Comparison of ENCODE assay signal across 21 cellular contexts in genomic region chr20:12411246-12411940, GRCh38.
DNase-seq lines count a peak whose midpoint lies in the region; ATAC-seq, FAIRE-seq and TF ChIP-seq lines count a peak whose summit lies in the region.
"Had no signal": no experiment of that assay in that cellular context is flagged by ENCODE, and none has a peak within 500 bp of the region (broad histone marks: within the 10 kb centered on the region; RNA-seq: fewer than 3 reads in every experiment).

No MANE protein-coding gene starts in this region.

- H2BK12ac ChIP-seq in H1 (ENCODE audit: low read depth, low read length), result no peak overlapping the region

- H3K4me1 ChIP-seq in H1 (replicated peaks in 1 of 4; ENCODE audit: control insufficient read depth in 3 of 4, insufficient read depth in 4 of 4, low read length in 3 of 4) (no peaks in the 10 kb centered on the region), parathyroid adenoma (peaks cover 31% of the 10 kb centered on the region), SK-N-SH (ENCODE audit: control insufficient read depth in 1 of 2, insufficient read depth in 2 of 2, low read depth in 1 of 2, low read length in 1 of 2) (peaks cover 0 to 11% of the 10 kb centered on the region in 2 experiments; a peak in 2 of 4 replicates)
- H3K4me1 ChIP-seq: BLaER1 treated with 17β-estradiol and CSF1 and Interleukin-3, amounts not matched to agents 10 nM and 100 nM had no signal

- WGBS in H1 (ENCODE audit: extremely low coverage in 1 of 2, insufficient coverage in 1 of 2, insufficient read length in 1 of 2, insufficient replicate concordance in 2 of 2, low coverage in 1 of 2, low lambda C conversion rate in 2 of 2, missing lambda C conversion rate in 1 of 2), 2 experiments, result 83% methylated on average over 7 of the region's 7 CpGs; no CpG with 5 or more reads in 1 of the 2 experiments
- WGBS in SK-N-SH (ENCODE audit: low lambda C conversion rate), result 27% methylated on average over 7 of the region's 7 CpGs

- POLR2A ChIA-PET in H1 (lab: Charles Lee; ENCODE audit: partially characterized antibody), result no interaction called here
- POLR2A ChIA-PET in SK-N-SH (lab: Yijun Ruan, JAX), result no interaction called here

- no peaks in the 10 kb centered on the region for H3K9me2 ChIP-seq in SK-N-SH

- H3K14ac ChIP-seq in H1 (ENCODE audit: insufficient read length), result no peak overlapping the region

- H3K9ac ChIP-seq in H1 (replicated peaks in 1 of 4; ENCODE audit: extremely low read depth in 1 of 4, low read depth in 3 of 4, low read length in 3 of 4), result no peak overlapping the region
- H3K9ac ChIP-seq in parathyroid adenoma, result no peak overlapping the region
- H3K9ac ChIP-seq in SK-N-SH, result no peak overlapping the region
- H3K9ac ChIP-seq: BLaER1 treated with 17β-estradiol and CSF1 and Interleukin-3, amounts not matched to agents 10 nM and 100 nM; GM23248 had no signal

- H3K18ac ChIP-seq in H1 (ENCODE audit: extremely low read depth, low read length), result no peak overlapping the region

- no peak overlapping the region for H2BK15ac ChIP-seq in H1 (ENCODE audit: low read length)

- no peaks in the 10 kb centered on the region; a peak in 1 of 8 replicates for H3K36me3 ChIP-seq in H1 (ENCODE audit: control insufficient read depth in 2 of 4, insufficient read depth in 4 of 4, low read length in 3 of 4)
- H3K36me3 ChIP-seq in parathyroid adenoma (ENCODE audit: control insufficient read depth, insufficient read depth, low read length), result no peaks in the 10 kb centered on the region
- no peaks in the 10 kb centered on the region for H3K36me3 ChIP-seq in SK-N-SH (replicated peaks in 1 of 2; ENCODE audit: control insufficient read depth in 1 of 2, insufficient read depth in 2 of 2, low read length in 1 of 2)
- no peaks in the 10 kb centered on the region for H3K36me3 ChIP-seq in WERI-Rb-1
- H3K36me3 ChIP-seq: BLaER1 treated with 17β-estradiol and CSF1 and Interleukin-3, amounts not matched to agents 10 nM and 100 nM had no signal

- H4K8ac ChIP-seq in H1 (ENCODE audit: extremely low read depth, insufficient read depth, low read length), result no peak overlapping the region

- no peak for ATAC-seq in GM21576 (IDR thresholded peaks at IDR 0.05; ENCODE audit: unreplicated experiment)
- ATAC-seq: CD8-positive, alpha-beta T cell; GM12878; HCT116; HepG2 had no signal

- FAIRE-seq in H1 (lab: Jason Lieb, UNC), result no peak
- FAIRE-seq: GM12878, HepG2, HTR-8/SVneo had no signal

- no peak overlapping the region for H3K27ac ChIP-seq in H1 (ENCODE audit: low read depth, low read length)
- H3K27ac ChIP-seq in parathyroid adenoma, result peak overlapping the region; percentile 24
- no peak overlapping the region for H3K27ac ChIP-seq in SK-N-SH (ENCODE audit: low read depth in 2 of 2, low read length in 1 of 2)
- H3K27ac ChIP-seq in WERI-Rb-1, result no peak overlapping the region
- H3K27ac ChIP-seq: BLaER1 treated with 17β-estradiol and CSF1 and Interleukin-3, amounts not matched to agents 10 nM and 100 nM; GM23248 had no signal

- no peak overlapping the region for H3K4ac ChIP-seq in H1 (replicated peaks; ENCODE audit: insufficient read length, low read depth, low read length)

- no peak overlapping the region for H2AK5ac ChIP-seq in H1 (ENCODE audit: low read depth, low read length)

- no peak overlapping the region for H4K91ac ChIP-seq in H1 (replicated peaks; ENCODE audit: insufficient read length, low read length)

- no peak overlapping the region for H2BK5ac ChIP-seq in H1 (ENCODE audit: low read depth, low read length)

- H2BK20ac ChIP-seq in H1 (ENCODE audit: low read length), result no peak overlapping the region

- CTCF ChIA-PET in H1 (lab: Charles Lee; ENCODE audit: partially characterized antibody), result interaction anchor here (0.6 to 1.5 kb wide), 2 partner anchors 17 to 132 kb away, joined by 3 to 6 read pairs; no protein-coding TSS in a partner anchor
- CTCF ChIA-PET in SK-N-SH (lab: Yijun Ruan, JAX), result interaction anchor here (0.8 kb wide), 1 partner anchor 225 kb away, joined by 3 read pairs; no protein-coding TSS in a partner anchor

- TF ChIP-seq POLR2A in H1 (IDR thresholded peaks at IDR 0.05; ENCODE audit: control extremely low read depth in 1 of 2, low read depth in 2 of 2, low read length in 2 of 2), result no peak

- H3K23ac ChIP-seq in H1 (ENCODE audit: insufficient read length), result no peak overlapping the region

- no peak overlapping the region for H4K5ac ChIP-seq in H1 (ENCODE audit: insufficient read length, low read depth, low read length)

- 0 out of 8 replicates have a peak overlapping the region, but pooled peaks of 1 of the 4 experiments have one; percentile 5 for H3K4me3 ChIP-seq in H1 (ENCODE audit: extremely low read depth in 1 of 4, insufficient read depth in 2 of 4, low read depth in 3 of 4, low read length in 4 of 4)
- no peak overlapping the region for H3K4me3 ChIP-seq in parathyroid adenoma (ENCODE audit: low read depth, low read length)
- H3K4me3 ChIP-seq in SK-N-SH (ENCODE audit: low read depth in 2 of 2, low read length in 1 of 2), result no peak overlapping the region
- H3K4me3 ChIP-seq in WERI-Rb-1 (ENCODE audit: low read depth, low read length), result no peak overlapping the region
- H3K4me3 ChIP-seq: BLaER1 treated with 17β-estradiol and CSF1 and Interleukin-3, amounts not matched to agents 10 nM and 100 nM; GM12878; GM23248 had no signal

- no peaks in the 10 kb centered on the region for H3F3A ChIP-seq in SK-N-SH (replicated peaks; ENCODE audit: insufficient read depth)

- 0 out of 2 replicates have a peak overlapping the region, but pooled peaks have one; percentile 37 for H2AFZ ChIP-seq in H1 (ENCODE audit: low read length)
- peak overlapping the region; percentile 47 for H2AFZ ChIP-seq in parathyroid adenoma
- no peak overlapping the region for H2AFZ ChIP-seq in SK-N-SH (ENCODE audit: low read depth)
- H2AFZ ChIP-seq: GM23248 had no signal

- no peaks in the 10 kb centered on the region for H4K20me1 ChIP-seq in H1 (replicated peaks in 1 of 2; ENCODE audit: control insufficient read depth in 1 of 2, insufficient read depth in 2 of 2, low read length in 2 of 2)
- no peaks in the 10 kb centered on the region for H4K20me1 ChIP-seq in SK-N-SH (ENCODE audit: insufficient read depth)
- H4K20me1 ChIP-seq: BLaER1 treated with 17β-estradiol and CSF1 and Interleukin-3, amounts not matched to agents 10 nM and 100 nM had no signal

- TF ChIP-seq RAD21 in H1 (IDR thresholded peaks at IDR 0.05 in 1 of 2, conservative IDR thresholded peaks at IDR 0.05 in 1 of 2; ENCODE audit: low read depth in 2 of 2, low read length in 2 of 2) (no peak), SK-N-SH (IDR thresholded peaks at IDR 0.05; ENCODE audit: low read length) (no peak)

- H3K27me3 ChIP-seq in H1 (replicated peaks in 1 of 4; ENCODE audit: control insufficient read depth in 3 of 4, extremely low read depth in 1 of 4, insufficient read depth in 3 of 4, low read length in 3 of 4) (no peaks in the 10 kb centered on the region), parathyroid adenoma (ENCODE audit: control insufficient read depth, insufficient read depth, low read length) (no peaks in the 10 kb centered on the region), SK-N-SH (ENCODE audit: insufficient read depth) (no peaks in the 10 kb centered on the region), WERI-Rb-1 (ENCODE audit: insufficient read depth, low read depth, severe bottlenecking) (no peaks in the 10 kb centered on the region)
- H3K27me3 ChIP-seq: BLaER1 treated with 17β-estradiol and CSF1 and Interleukin-3, amounts not matched to agents 10 nM and 100 nM had no signal

- no peak for TF ChIP-seq EP300 in H1 (IDR thresholded peaks at IDR 0.05; ENCODE audit: borderline replicate concordance in 1 of 2, low read depth in 2 of 2, low read length in 2 of 2)
- TF ChIP-seq EP300 in SK-N-SH (IDR thresholded peaks at IDR 0.05; ENCODE audit: borderline replicate concordance in 1 of 2, low read depth in 1 of 2, low read length in 1 of 2), result no peak

- H3K56ac ChIP-seq in H1 (replicated peaks; ENCODE audit: insufficient read length, low read depth, low read length), result no peak overlapping the region

- H3K79me1 ChIP-seq in H1 (ENCODE audit: low read depth, low read length), result no peaks in the 10 kb centered on the region

- DNase-seq in NCI-H524 (lab: John Stamatoyannopoulos, UW), result peak; percentile 29 to 58
- DNase-seq in NCI-H524 treated with DMSO at 0.1 percent for 48 hours (lab: John Stamatoyannopoulos, UW), result no peak
- DNase-seq in NCI-H2171 treated with DMSO at 0.1 percent for 48 hours (lab: John Stamatoyannopoulos, UW), result peak; percentile 64
- no peak for DNase-seq in H1 (ENCODE audit: low read depth in 1 of 2, low spot score in 2 of 2)
- DNase-seq in SK-N-SH, result no peak
- DNase-seq in WERI-Rb-1, result no peak
- DNase-seq: 8988T; Calu3; CD8-positive, alpha-beta T cell; DMS79 treated with DMSO at 0.1 percent for 48 hours; GM23248; H7; HFFc6; KG1 had no signal

- TF ChIP-seq CTCF in H1 (IDR thresholded peaks at IDR 0.05; ENCODE audit: control extremely low read depth in 1 of 3, insufficient read depth in 1 of 3, low read depth in 1 of 3, low read length in 3 of 3) (no peak), parathyroid adenoma (IDR thresholded peaks at IDR 0.05) (no peak), SK-N-SH (IDR thresholded peaks at IDR 0.05) (no peak), WERI-Rb-1 (IDR thresholded peaks at IDR 0.05; ENCODE audit: low read depth, low read length) (no peak)

- no peaks in the 10 kb centered on the region for H3K23me2 ChIP-seq in H1 (ENCODE audit: low read depth, low read length)

- H2BK120ac ChIP-seq in H1 (replicated peaks; ENCODE audit: low read depth, low read length), result no peak overlapping the region

- H3K4me2 ChIP-seq in H1 (ENCODE audit: insufficient read depth in 1 of 2, low read depth in 2 of 2, low read length in 2 of 2) (0 out of 4 replicates have a peak overlapping the region, but pooled peaks of 1 of the 2 experiments have one; percentile 15), parathyroid adenoma (ENCODE audit: low read length) (no peak overlapping the region), SK-N-SH (no peak overlapping the region)
- H3K4me2 ChIP-seq: BLaER1 treated with 17β-estradiol and CSF1 and Interleukin-3, amounts not matched to agents 10 nM and 100 nM had no signal

- H3K79me2 ChIP-seq in H1 (ENCODE audit: control insufficient read depth in 1 of 2, insufficient read depth in 2 of 2, low read length in 2 of 2) (no peaks in the 10 kb centered on the region), parathyroid adenoma (no peaks in the 10 kb centered on the region), SK-N-SH (ENCODE audit: insufficient read depth) (no peaks in the 10 kb centered on the region)

- H3K9me3 ChIP-seq in H1 (ENCODE audit: insufficient read depth in 2 of 2, low read depth in 1 of 2, low read length in 1 of 2) (peaks cover 4 to 12% of the 10 kb centered on the region in 2 experiments; a peak in 3 of 4 replicates), parathyroid adenoma (ENCODE audit: control insufficient read depth, low read length) (no peaks in the 10 kb centered on the region), SK-N-SH (0 out of 2 replicates have a peak, but pooled peaks cover 3% of the 10 kb centered on the region), WERI-Rb-1 (ENCODE audit: severe bottlenecking) (peaks cover 13% of the 10 kb centered on the region)

TF ChIP-seq in H1, 55 proteins besides CTCF, POLR2A, EP300 and RAD21 (continues in another document):
- TF ChIP-seq TEAD4 (IDR thresholded peaks at IDR 0.05; ENCODE audit: low read depth, low read length) (no peak), TAF1 (IDR thresholded peaks at IDR 0.05; ENCODE audit: low read depth, low read length) (no peak)

TF ChIP-seq in SK-N-SH, 30 proteins besides CTCF, POLR2A, EP300 and RAD21 (continues in another document):
- TF ChIP-seq SIN3A (IDR thresholded peaks at IDR 0.05; ENCODE audit: borderline replicate concordance, low read depth, low read length), result no peak

Comparison
In these comparisons a context has a peak if more than half of its experiments do, and no peak if none do; other contexts are left out.
1. DNase-seq: peak in NCI-H524 (2 of 2) and NCI-H2171 treated with DMSO at 0.1 percent for 48 hours (single experiment); none in NCI-H524 treated with DMSO at 0.1 percent for 48 hours (single experiment), H1 (0 of 2), SK-N-SH (single experiment) and WERI-Rb-1 (single experiment).